Comparison of ENCODE assay signal across 11 cellular contexts in genomic region chr22:24859587-24859986, GRCh38. TPM values are rescaled to one million over a fixed set of nuclear protein-coding genes. Genes with fewer than 3 reads are reported as not detected.
"Had no signal": no experiment of that assay in that cellular context is flagged by ENCODE, and none has a peak within 500 bp of the region (broad histone marks: within the 10 kb centered on the region; RNA-seq: fewer than 3 reads in every experiment).

No MANE protein-coding gene starts in this region.

- H3K36me3 ChIP-seq: HAP-1 had no signal

- FAIRE-seq: K562 had no signal

- H2AFZ ChIP-seq: GM23248 had no signal

- H3K4me1 ChIP-seq: HAP-1 had no signal

- H3K27ac ChIP-seq: GM23248, HL-60 had no signal

- H3K4me3 ChIP-seq: GM23248, HAP-1, K562 had no signal

- H3K9ac ChIP-seq: GM23248 had no signal

- DNase-seq: GM23248, GOT3, H7, HFFc6, IMR-90, KG1 had no signal

- ATAC-seq: HCT116, K562 had no signal

- H3K9me3 ChIP-seq: HAP-1 had no signal

RNA-seq across cellular contexts. Expression of gene SGSM1, which starts 53.6 kb away (rescaled TPM):
- total RNA-seq: GM23248, HFFc6, HT1080, IMR-90, K562 had no signal
- polyA plus RNA-seq: GM23248, IMR-90, K562 had no signal
